11 cellular contexts compared by ENCODE assay signal in genomic region chr14:55077155-55077554, GRCh38. TPM values are rescaled to one million over a fixed set of nuclear protein-coding genes. Genes with fewer than 3 reads are reported as not detected.
A peak's percentile ranks its signal among the peaks of the same experiment; 100 is the strongest.
DNase-seq lines count a peak whose midpoint lies in the region; ATAC-seq and TF ChIP-seq lines count a peak whose summit lies in the region.
"Had no signal": no experiment of that assay in that cellular context is flagged by ENCODE, and none has a peak within 500 bp of the region (broad histone marks: within the 10 kb centered on the region; RNA-seq: fewer than 3 reads in every experiment).

No MANE protein-coding gene starts in this region.

- POLR2A ChIA-PET in activated CD4-positive, alpha-beta memory T cell treated with anti-CD3 and anti-CD28 coated beads for 36 hours (lab: Charles Lee): interaction anchor here (0.6 to 1.6 kb wide), 3 partner anchors 26 to 471 kb away, joined by 3 to 5 read pairs (median 3); partner anchors contain the start of gene MAPK1IP1L
- POLR2A ChIA-PET in OCI-LY7 (lab: Charles Lee): interaction anchor here (1.2 to 1.5 kb wide), 5 partner anchors 17 to 26 kb away, joined by 3 to 6 read pairs (median 4); partner anchors contain the start of gene MAPK1IP1L

- ATAC-seq in left lung (peak; percentile 76), psoas muscle (no peak)

- in situ Hi-C loops in GM23248 (cut with MboI): no loop called here

- DNase-seq in CD1c-positive myeloid dendritic cell (ENCODE audit: extremely low spot score): peak; percentile 40
- peak; percentile 78 for DNase-seq in GM23248
- DNase-seq in activated CD4-positive, alpha-beta memory T cell treated with anti-CD3 and anti-CD28 coated beads for 36 hours: peak; percentile 56
- no peak for DNase-seq in left lung
- DNase-seq in H7: no peak
- no peak for DNase-seq in OCI-LY7 (ENCODE audit: low spot score)
- no peak for DNase-seq in NCI-H2196 treated with DMSO at 0.1 percent for 48 hours (lab: John Stamatoyannopoulos, UW; ENCODE audit: unreplicated experiment)
- DNase-seq in psoas muscle: no peak
- DNase-seq: left cardiac atrium, NCI-H1694, substantia nigra had no signal

- H3K27me3 ChIP-seq in GM23248 (replicated peaks; ENCODE audit: insufficient read depth) (no peaks in the 10 kb centered on the region), left lung (no peaks in the 10 kb centered on the region), H7 (ENCODE audit: control insufficient read depth, insufficient read depth, low read length) (no peaks in the 10 kb centered on the region), psoas muscle (ENCODE audit: insufficient read depth in 3 of 3, low read length in 2 of 3) (no peaks in the 10 kb centered on the region)

- WGBS in GM23248 (ENCODE audit: low coverage in 1 of 2, low lambda C conversion rate in 2 of 2, missing lambda C conversion rate in 2 of 2), 2 experiments: 77 to 78% methylated on average over 5 of the region's 5 CpGs
- WGBS in psoas muscle, 3 donors: 79 to 89% (median 83%) methylated on average over 5 of the region's 5 CpGs

- H3K4me2 ChIP-seq in GM23248 (ENCODE audit: unreplicated experiment): no peak overlapping the region
- no peak overlapping the region for H3K4me2 ChIP-seq in OCI-LY7 (ENCODE audit: low read length)

- no peaks in the 10 kb centered on the region for H3K9me3 Mint-ChIP-seq in activated CD4-positive, alpha-beta memory T cell treated with anti-CD3 and anti-CD28 coated beads for 36 hours

- H3K79me2 ChIP-seq in GM23248 (ENCODE audit: insufficient read depth): no peaks in the 10 kb centered on the region
- no peaks in the 10 kb centered on the region for H3K79me2 ChIP-seq in OCI-LY7 (ENCODE audit: insufficient read depth, low read depth, low read length)

- H3K9me2 ChIP-seq in GM23248 (ENCODE audit: insufficient read depth) (no peaks in the 10 kb centered on the region), OCI-LY7 (ENCODE audit: insufficient read depth, low read length) (no peaks in the 10 kb centered on the region)

- H3K9me3 ChIP-seq in GM23248 (ENCODE audit: low read depth): no peaks in the 10 kb centered on the region
- no peaks in the 10 kb centered on the region for H3K9me3 ChIP-seq in left lung
- no peaks in the 10 kb centered on the region for H3K9me3 ChIP-seq in OCI-LY7 (ENCODE audit: low read length)
- no peaks in the 10 kb centered on the region for H3K9me3 ChIP-seq in psoas muscle

- H3K4me1 ChIP-seq in GM23248 (ENCODE audit: insufficient read depth) (peaks cover 37% of the 10 kb centered on the region), left lung (peaks cover 9 to 14% of the 10 kb centered on the region in 2 donors), OCI-LY7 (ENCODE audit: insufficient read depth, low read length, poor library complexity, severe bottlenecking) (peaks cover 21% of the 10 kb centered on the region), psoas muscle (peaks cover 6% of the 10 kb centered on the region)

- H3K36me3 Mint-ChIP-seq in activated CD4-positive, alpha-beta memory T cell treated with anti-CD3 and anti-CD28 coated beads for 36 hours: no peaks in the 10 kb centered on the region

- H4K20me1 ChIP-seq in GM23248 (ENCODE audit: insufficient read depth) (no peaks in the 10 kb centered on the region), OCI-LY7 (ENCODE audit: insufficient read depth, low read length) (no peaks in the 10 kb centered on the region)

- intact Hi-C loops in activated CD4-positive, alpha-beta memory T cell treated with anti-CD3 and anti-CD28 coated beads for 36 hours (cut with micrococcal nuclease): loop anchor here (10.0 kb wide), 1 partner anchor 198 kb away; the partner anchor contains the start of gene FBXO34
- intact Hi-C loops in left lung (cut with DNase I): no loop called here
- intact Hi-C loops in OCI-LY7 (cut with micrococcal nuclease; ENCODE audit: unreplicated experiment): no loop called here
- intact Hi-C loops in psoas muscle (cut with DNase I): no loop called here

- no peaks in the 10 kb centered on the region for H3K36me3 ChIP-seq in GM23248 (ENCODE audit: low read depth)
- no peaks in the 10 kb centered on the region for H3K36me3 ChIP-seq in left lung
- H3K36me3 ChIP-seq in H7 (replicated peaks; ENCODE audit: control insufficient read depth, insufficient read depth, low read length): no peaks in the 10 kb centered on the region
- no peaks in the 10 kb centered on the region for H3K36me3 ChIP-seq in OCI-LY7 (ENCODE audit: insufficient read depth, low read length)
- no peaks in the 10 kb centered on the region for H3K36me3 ChIP-seq in psoas muscle (ENCODE audit: insufficient read depth in 1 of 2, low read depth in 1 of 2)

- H2AFZ ChIP-seq in GM23248 (no peak overlapping the region), OCI-LY7 (ENCODE audit: low read length) (no peak overlapping the region)

- CTCF ChIA-PET in activated CD4-positive, alpha-beta memory T cell treated with anti-CD3 and anti-CD28 coated beads for 36 hours (lab: Charles Lee): interaction anchor here (0.6 to 1.8 kb wide), 3 partner anchors 25 to 114 kb away, joined by 3 to 11 read pairs (median 3); partner anchors contain the start of genes DLGAP5 and MAPK1IP1L
- CTCF ChIA-PET in OCI-LY7 (lab: Charles Lee; ENCODE audit: unreplicated experiment): no interaction called here

- H3K4me1 Mint-ChIP-seq in activated CD4-positive, alpha-beta memory T cell treated with anti-CD3 and anti-CD28 coated beads for 36 hours (ENCODE audit: low read depth): peaks cover 30% of the 10 kb centered on the region

- H3K27ac Mint-ChIP-seq in activated CD4-positive, alpha-beta memory T cell treated with anti-CD3 and anti-CD28 coated beads for 36 hours: no peak overlapping the region

- no peaks in the 10 kb centered on the region for H3K27me3 Mint-ChIP-seq in activated CD4-positive, alpha-beta memory T cell treated with anti-CD3 and anti-CD28 coated beads for 36 hours

- no peak overlapping the region for H3K9ac ChIP-seq in GM23248

- H3K4me3 Mint-ChIP-seq in activated CD4-positive, alpha-beta memory T cell treated with anti-CD3 and anti-CD28 coated beads for 36 hours: no peak overlapping the region

- TF ChIP-seq CTCF in left lung (IDR thresholded peaks at IDR 0.05) (no peak), OCI-LY7 (conservative IDR thresholded peaks at IDR 0.05; ENCODE audit: low read length) (no peak), psoas muscle (IDR thresholded peaks at IDR 0.05) (no peak)

- peaks cover 15% of the 10 kb centered on the region for H3F3A ChIP-seq in GM23248 (ENCODE audit: insufficient read depth)

- no peak overlapping the region for H3K4me3 ChIP-seq in GM23248
- no peak overlapping the region for H3K4me3 ChIP-seq in left lung
- H3K4me3 ChIP-seq in H7 (ENCODE audit: insufficient read depth, low read depth, low read length): no peak overlapping the region
- H3K4me3 ChIP-seq in OCI-LY7 (ENCODE audit: low read depth, low read length, poor library complexity, severe bottlenecking): no peak overlapping the region
- H3K4me3 ChIP-seq in psoas muscle: no peak overlapping the region

- H3K27ac ChIP-seq in GM23248: peak overlapping the region; percentile 29
- H3K27ac ChIP-seq in left lung: peak overlapping the region; percentile 67 to 84
- no peak overlapping the region for H3K27ac ChIP-seq in OCI-LY7 (ENCODE audit: low read depth, low read length, poor library complexity, severe bottlenecking)
- no peak overlapping the region for H3K27ac ChIP-seq in psoas muscle

- no TSS peak for BruUV-seq in OCI-LY7 (replicated peaks; lab: Mats Ljungman, UMichigan)

RNA-seq across cellular contexts. Expression of gene MAPK1IP1L, which starts 25.7 kb away (rescaled TPM):
- total RNA-seq in GM23248 (2014; rRNA removed; shearing (Covaris generic)): 79.4 and 92.6 TPM in 2 replicates
- polyA plus RNA-seq in GM23248 (2016; fragmentation: Nextera tagmentation; extraction: Ambion mirVana) (89.0 and 92.5 TPM in 2 replicates), psoas muscle (10 to 100 TPM; 17.6 to 46.2 (median 33.5) TPM)
- 10 to 100 TPM; 85.5 to 89.1 TPM for total RNA-seq in activated CD4-positive, alpha-beta memory T cell treated with anti-CD3 and anti-CD28 coated beads for 36 hours
- total RNA-seq in left lung (10 to 100 TPM; 81.0 to 87.3 TPM), OCI-LY7 (2022) (92.2 and 94.8 TPM in 2 replicates), psoas muscle (10 to 100 TPM; 34.1 to 60.1 (median 56.3) TPM)
- total RNA-seq in H7 (2014; rRNA removed; shearing (Covaris generic)): 45.7 and 51.0 TPM in 2 replicates
- total RNA-seq in OCI-LY7 (2014; rRNA removed; shearing (Covaris generic)): 24.6 and 27.9 TPM in 2 replicates

RNA-seq across cellular contexts. Expression of gene SOCS4, which starts 50.1 kb away (rescaled TPM):
- total RNA-seq in GM23248 (2014; rRNA removed; shearing (Covaris generic)): 15.7 TPM in 2 replicates
- polyA plus RNA-seq in GM23248 (2016; fragmentation: Nextera tagmentation; extraction: Ambion mirVana): 7.4 and 7.7 TPM in 2 replicates
- total RNA-seq in activated CD4-positive, alpha-beta memory T cell treated with anti-CD3 and anti-CD28 coated beads for 36 hours: 10 to 100 TPM; 24.4 to 25.3 TPM
- 10 to 100 TPM; 20.7 to 31.8 TPM for total RNA-seq in left lung
- 7.7 and 9.8 TPM in 2 replicates for total RNA-seq in H7 (2014; rRNA removed; shearing (Covaris generic))
- 18.5 and 23.0 TPM in 2 replicates for total RNA-seq in OCI-LY7 (2014; rRNA removed; shearing (Covaris generic))
- 33.4 and 37.3 TPM in 2 replicates for total RNA-seq in OCI-LY7 (2022)
- 10 to 100 TPM in 3 of 4 donors, 1 to 10 TPM in 1; 9.7 to 17.0 (median 13.2) TPM for total RNA-seq in psoas muscle
- polyA plus RNA-seq in psoas muscle: 10 to 100 TPM in 1 of 3 donors, 1 to 10 TPM in 2; 4.1 to 23.7 (median 6.1) TPM

RNA-seq across cellular contexts. Expression of gene WDHD1, which starts 50.3 kb away (rescaled TPM):
- total RNA-seq in GM23248 (2014; rRNA removed; shearing (Covaris generic)): 6.3 and 9.6 TPM in 2 replicates
- polyA plus RNA-seq in GM23248 (2016; fragmentation: Nextera tagmentation; extraction: Ambion mirVana) (6.6 and 7.5 TPM in 2 replicates), psoas muscle (1 to 10 TPM in 1 of 3 donors, under 1 TPM in 2; 0.55 to 1.2 (median 0.95) TPM)
- total RNA-seq in activated CD4-positive, alpha-beta memory T cell treated with anti-CD3 and anti-CD28 coated beads for 36 hours: 10 to 100 TPM; 62.4 to 63.2 TPM
- total RNA-seq in left lung (1 to 10 TPM; 8.6 to 9.0 TPM), OCI-LY7 (2022) (56.3 and 60.3 TPM in 2 replicates), psoas muscle (1 to 10 TPM in 2 of 4 donors, under 1 TPM in 2; 0.86 to 2.0 (median 0.99) TPM)
- total RNA-seq in H7 (2014; rRNA removed; shearing (Covaris generic)): 39.4 and 70.4 TPM in 2 replicates
- total RNA-seq in OCI-LY7 (2014; rRNA removed; shearing (Covaris generic)): 33.5 and 42.6 TPM in 2 replicates

RNA-seq across cellular contexts. Expression of gene LGALS3, which starts 51.9 kb away (rescaled TPM):
- total RNA-seq in GM23248 (2014; rRNA removed; shearing (Covaris generic)): 297 and 363 TPM in 2 replicates
- polyA plus RNA-seq in GM23248 (2016; fragmentation: Nextera tagmentation; extraction: Ambion mirVana) (541 and 553 TPM in 2 replicates), psoas muscle (10 to 100 TPM; 45.2 to 71.4 (median 48.6) TPM)
- total RNA-seq in activated CD4-positive, alpha-beta memory T cell treated with anti-CD3 and anti-CD28 coated beads for 36 hours: 10 to 100 TPM; 12.3 to 14.5 TPM
- total RNA-seq in left lung (100 to 1,000 TPM; 332 to 369 TPM), OCI-LY7 (2022) (not detected in 2 replicates), psoas muscle (10 to 100 TPM; 27.7 to 44.7 (median 38.4) TPM)
- total RNA-seq in H7 (2014; rRNA removed; shearing (Covaris generic)): 0.18 and 1.6 TPM in 2 replicates
- total RNA-seq in OCI-LY7 (2014; rRNA removed; shearing (Covaris generic)): not detected in 2 replicates

Comparison
In these comparisons a context has a peak if more than half of its experiments do, and no peak if none do; other contexts are left out.
1. DNase-seq: peak in CD1c-positive myeloid dendritic cell (single experiment), GM23248 (single experiment) and activated CD4-positive, alpha-beta memory T cell treated with anti-CD3 and anti-CD28 coated beads for 36 hours (single experiment); none in left lung (0 of 2), H7 (single experiment), OCI-LY7 (single experiment), NCI-H2196 treated with DMSO at 0.1 percent for 48 hours (single experiment) and psoas muscle (0 of 2).
2. H3K27ac ChIP-seq: peak in GM23248 (single experiment) and left lung (2 of 2); none in OCI-LY7 (single experiment) and psoas muscle (single experiment).